Comparison of ENCODE assay signal across 1 cellular context in the genomic region with DNA sequence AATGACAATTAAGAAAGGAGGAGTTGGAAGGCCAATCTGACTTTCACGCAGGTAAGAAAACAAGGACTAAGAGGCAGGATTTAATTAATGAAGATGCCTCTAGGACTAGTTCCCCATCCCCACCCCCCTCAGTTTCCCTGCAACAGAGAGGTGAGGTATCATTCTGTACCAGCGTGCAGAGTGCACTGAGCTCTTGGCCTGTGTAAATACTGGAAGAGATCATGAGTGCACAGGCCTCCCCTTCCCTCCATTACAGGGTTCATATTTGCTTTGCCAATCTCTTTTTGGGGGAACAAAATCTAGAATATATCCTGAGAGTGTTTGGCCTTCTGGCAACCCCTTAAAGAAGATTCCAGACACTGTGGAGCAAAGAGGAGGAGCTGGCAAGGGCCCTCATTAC.
TF ChIP-seq lines count a peak whose summit lies in the region.

No MANE protein-coding gene starts in this region.

TF ChIP-seq in HepG2, 621 proteins besides CTCF, POLR2A, EP300 and RAD21 (continued from another document and continues in another):
- TF ChIP-seq ZBTB4 (CRISPR knock-in tag; IDR thresholded peaks at IDR 0.05; ENCODE audit: borderline replicate concordance) (no peak), ZNF333 (CRISPR knock-in tag; IDR thresholded peaks at IDR 0.05; ENCODE audit: borderline replicate concordance) (no peak), PITX1 (CRISPR knock-in tag; IDR thresholded peaks at IDR 0.05) (0 out of 2 replicates have a peak, but pooled peaks have one; percentile 17), SP5 (CRISPR knock-in tag; IDR thresholded peaks at IDR 0.05; ENCODE audit: borderline replicate concordance, low read depth) (no peak), HNRNPUL1 (IDR thresholded peaks at IDR 0.05; ENCODE audit: low read depth, low read length) (no peak), PAXIP1 (CRISPR knock-in tag; conservative IDR thresholded peaks at IDR 0.05) (peak; percentile 34), STAT6 (CRISPR knock-in tag; IDR thresholded peaks at IDR 0.05; ENCODE audit: borderline replicate concordance) (no peak), TRIM24 (CRISPR knock-in tag; IDR thresholded peaks at IDR 0.05) (no peak), ZFX (CRISPR knock-in tag; IDR thresholded peaks at IDR 0.05; ENCODE audit: low read depth) (0 out of 2 replicates have a peak, but pooled peaks have one; percentile 15), NFKB2 (CRISPR knock-in tag; IDR thresholded peaks at IDR 0.05; ENCODE audit: borderline replicate concordance) (no peak), ZNF44 (CRISPR knock-in tag; IDR thresholded peaks at IDR 0.05) (no peak), HNF4G (IDR thresholded peaks at IDR 0.05; ENCODE audit: borderline replicate concordance, low read depth, low read length) (0 out of 2 replicates have a peak, but pooled peaks have one; percentile 12), HNF4G (CRISPR knock-in tag; IDR thresholded peaks at IDR 0.05; ENCODE audit: borderline replicate concordance, low read depth) (no peak), NFRKB (IDR thresholded peaks at IDR 0.05) (no peak), SIX4 (CRISPR knock-in tag; IDR thresholded peaks at IDR 0.05) (no peak), MIXL1 (CRISPR knock-in tag; IDR thresholded peaks at IDR 0.05) (no peak), ZNF503 (CRISPR knock-in tag; IDR thresholded peaks at IDR 0.05) (no peak), MAFG (CRISPR knock-in tag; IDR thresholded peaks at IDR 0.05) (no peak), CBFB (CRISPR knock-in tag; IDR thresholded peaks at IDR 0.05) (no peak), ZSCAN25 (CRISPR knock-in tag; IDR thresholded peaks at IDR 0.05) (no peak), POLR2G (IDR thresholded peaks at IDR 0.05; ENCODE audit: low read depth, low read length) (no peak), ZNF460 (CRISPR knock-in tag; IDR thresholded peaks at IDR 0.05; ENCODE audit: borderline replicate concordance) (no peak), ETV5 (CRISPR knock-in tag; IDR thresholded peaks at IDR 0.05; ENCODE audit: borderline replicate concordance) (no peak), ELF1 (CRISPR knock-in tag; IDR thresholded peaks at IDR 0.05) (no peak), RFXANK (CRISPR knock-in tag; IDR thresholded peaks at IDR 0.05) (no peak)
- TF ChIP-seq, protein P1, sequence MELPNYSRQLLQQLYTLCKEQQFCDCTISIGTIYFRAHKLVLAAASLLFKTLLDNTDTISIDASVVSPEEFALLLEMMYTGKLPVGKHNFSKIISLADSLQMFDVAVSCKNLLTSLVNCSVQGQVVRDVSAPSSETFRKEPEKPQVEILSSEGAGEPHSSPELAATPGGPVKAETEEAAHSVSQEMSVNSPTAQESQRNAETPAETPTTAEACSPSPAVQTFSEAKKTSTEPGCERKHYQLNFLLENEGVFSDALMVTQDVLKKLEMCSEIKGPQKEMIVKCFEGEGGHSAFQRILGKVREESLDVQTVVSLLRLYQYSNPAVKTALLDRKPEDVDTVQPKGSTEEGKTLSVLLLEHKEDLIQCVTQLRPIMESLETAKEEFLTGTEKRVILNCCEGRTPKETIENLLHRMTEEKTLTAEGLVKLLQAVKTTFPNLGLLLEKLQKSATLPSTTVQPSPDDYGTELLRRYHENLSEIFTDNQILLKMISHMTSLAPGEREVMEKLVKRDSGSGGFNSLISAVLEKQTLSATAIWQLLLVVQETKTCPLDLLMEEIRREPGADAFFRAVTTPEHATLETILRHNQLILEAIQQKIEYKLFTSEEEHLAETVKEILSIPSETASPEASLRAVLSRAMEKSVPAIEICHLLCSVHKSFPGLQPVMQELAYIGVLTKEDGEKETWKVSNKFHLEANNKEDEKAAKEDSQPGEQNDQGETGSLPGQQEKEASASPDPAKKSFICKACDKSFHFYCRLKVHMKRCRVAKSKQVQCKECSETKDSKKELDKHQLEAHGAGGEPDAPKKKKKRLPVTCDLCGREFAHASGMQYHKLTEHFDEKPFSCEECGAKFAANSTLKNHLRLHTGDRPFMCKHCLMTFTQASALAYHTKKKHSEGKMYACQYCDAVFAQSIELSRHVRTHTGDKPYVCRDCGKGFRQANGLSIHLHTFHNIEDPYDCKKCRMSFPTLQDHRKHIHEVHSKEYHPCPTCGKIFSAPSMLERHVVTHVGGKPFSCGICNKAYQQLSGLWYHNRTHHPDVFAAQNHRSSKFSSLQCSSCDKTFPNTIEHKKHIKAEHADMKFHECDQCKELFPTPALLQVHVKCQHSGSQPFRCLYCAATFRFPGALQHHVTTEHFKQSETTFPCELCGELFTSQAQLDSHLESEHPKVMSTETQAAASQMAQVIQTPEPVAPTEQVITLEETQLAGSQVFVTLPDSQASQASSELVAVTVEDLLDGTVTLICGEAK (IDR thresholded peaks at IDR 0.05): no peak
- TF ChIP-seq, protein P1 (CRISPR knock-in tag; IDR thresholded peaks at IDR 0.05): no peak
- TF ChIP-seq, protein P2, sequence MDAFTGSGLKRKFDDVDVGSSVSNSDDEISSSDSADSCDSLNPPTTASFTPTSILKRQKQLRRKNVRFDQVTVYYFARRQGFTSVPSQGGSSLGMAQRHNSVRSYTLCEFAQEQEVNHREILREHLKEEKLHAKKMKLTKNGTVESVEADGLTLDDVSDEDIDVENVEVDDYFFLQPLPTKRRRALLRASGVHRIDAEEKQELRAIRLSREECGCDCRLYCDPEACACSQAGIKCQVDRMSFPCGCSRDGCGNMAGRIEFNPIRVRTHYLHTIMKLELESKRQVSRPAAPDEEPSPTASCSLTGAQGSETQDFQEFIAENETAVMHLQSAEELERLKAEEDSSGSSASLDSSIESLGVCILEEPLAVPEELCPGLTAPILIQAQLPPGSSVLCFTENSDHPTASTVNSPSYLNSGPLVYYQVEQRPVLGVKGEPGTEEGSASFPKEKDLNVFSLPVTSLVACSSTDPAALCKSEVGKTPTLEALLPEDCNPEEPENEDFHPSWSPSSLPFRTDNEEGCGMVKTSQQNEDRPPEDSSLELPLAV (CRISPR knock-in tag; conservative IDR thresholded peaks at IDR 0.05; ENCODE audit: low read depth): no peak
- TF ChIP-seq, protein P3, sequence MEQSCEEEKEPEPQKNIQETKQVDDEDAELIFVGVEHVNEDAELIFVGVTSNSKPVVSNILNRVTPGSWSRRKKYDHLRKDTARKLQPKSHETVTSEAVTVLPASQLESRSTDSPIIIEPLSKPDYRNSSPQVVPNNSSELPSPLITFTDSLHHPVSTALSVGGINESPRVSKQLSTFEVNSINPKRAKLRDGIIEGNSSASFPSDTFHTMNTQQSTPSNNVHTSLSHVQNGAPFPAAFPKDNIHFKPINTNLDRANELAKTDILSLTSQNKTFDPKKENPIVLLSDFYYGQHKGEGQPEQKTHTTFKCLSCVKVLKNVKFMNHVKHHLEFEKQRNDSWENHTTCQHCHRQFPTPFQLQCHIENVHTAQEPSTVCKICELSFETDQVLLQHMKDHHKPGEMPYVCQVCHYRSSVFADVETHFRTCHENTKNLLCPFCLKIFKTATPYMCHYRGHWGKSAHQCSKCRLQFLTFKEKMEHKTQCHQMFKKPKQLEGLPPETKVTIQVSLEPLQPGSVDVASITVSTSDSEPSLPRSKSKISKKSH (CRISPR knock-in tag; IDR thresholded peaks at IDR 0.05; ENCODE audit: borderline replicate concordance): no peak
